22 cellular contexts compared by ENCODE assay signal in the genomic region with DNA sequence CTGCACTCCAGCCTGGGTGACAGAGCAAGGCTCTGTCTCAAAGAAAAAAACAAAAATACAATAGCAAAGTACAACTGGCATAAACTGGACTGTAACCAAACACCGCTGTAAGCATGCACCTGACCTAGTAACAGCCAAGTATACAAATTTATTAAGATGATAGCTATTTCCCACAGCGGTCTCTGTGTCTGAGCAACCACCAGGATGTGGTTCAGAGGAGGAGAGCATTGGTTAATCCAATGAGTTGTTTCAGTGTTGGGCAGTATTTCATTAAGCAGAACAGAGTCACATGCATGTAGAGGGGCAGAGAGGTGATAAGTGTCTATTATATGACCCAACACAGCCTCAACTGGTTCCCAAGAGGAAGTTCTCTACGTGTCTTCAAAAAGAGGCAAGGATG. TPM values are rescaled to one million over a fixed set of nuclear protein-coding genes. Genes with fewer than 3 reads are reported as not detected.
"Had no signal": no experiment of that assay in that cellular context is flagged by ENCODE, and none has a peak within 500 bp of the region (broad histone marks: within the 10 kb centered on the region; RNA-seq: fewer than 3 reads in every experiment).

No MANE protein-coding gene starts in this region.

- H3K9ac ChIP-seq: neural progenitor cell had no signal

- H3K4me1 Mint-ChIP-seq: stimulated activated effector memory CD8-positive, alpha-beta T cell treated with anti-CD3 and anti-CD28 coated beads, Interleukin-12 subunit alpha, Interleukin-12 subunit beta, amount 100 ng/mL, for 72 hours had no signal

- H3K4me3 Mint-ChIP-seq: activated naive CD8-positive, alpha-beta T cell treated with anti-CD3 and anti-CD28 coated beads for 36 hours; naive thymus-derived CD8-positive, alpha-beta T cell; neural progenitor cell; stimulated activated effector memory CD8-positive, alpha-beta T cell treated with anti-CD3 and anti-CD28 coated beads, Interleukin-12 subunit alpha, Interleukin-12 subunit beta, amount 100 ng/mL, for 72 hours; T-helper 1 cell treated with Interleukin-12 subunit alpha and Interleukin-12 subunit beta and Interleukin-4 antibody, amounts not matched to agents 30 μg/mL and 1 μg/mL, for 36 hours; WTC11 had no signal

- H3K27ac Mint-ChIP-seq: activated naive CD8-positive, alpha-beta T cell treated with anti-CD3 and anti-CD28 coated beads for 36 hours; neural progenitor cell; progenitor cell of endocrine pancreas; stimulated activated effector memory CD8-positive, alpha-beta T cell treated with anti-CD3 and anti-CD28 coated beads, Interleukin-12 subunit alpha, Interleukin-12 subunit beta, amount 100 ng/mL, for 72 hours; T-helper 1 cell treated with Interleukin-12 subunit alpha and Interleukin-12 subunit beta and Interleukin-4 antibody, amounts not matched to agents 30 μg/mL and 1 μg/mL, for 36 hours; WTC11 had no signal

- H3K9me3 Mint-ChIP-seq: activated naive CD8-positive, alpha-beta T cell treated with anti-CD3 and anti-CD28 coated beads for 36 hours; stimulated activated effector memory CD8-positive, alpha-beta T cell treated with anti-CD3 and anti-CD28 coated beads, Interleukin-12 subunit alpha, Interleukin-12 subunit beta, amount 100 ng/mL, for 72 hours; T-helper 1 cell treated with Interleukin-12 subunit alpha and Interleukin-12 subunit beta and Interleukin-4 antibody, amounts not matched to agents 30 μg/mL and 1 μg/mL, for 36 hours; WTC11 had no signal

- H3K9me3 ChIP-seq: heart right ventricle, left ventricle myocardium inferior, transverse colon had no signal

- H3K4me2 ChIP-seq: neural progenitor cell had no signal

- H3K36me3 Mint-ChIP-seq: activated naive CD8-positive, alpha-beta T cell treated with anti-CD3 and anti-CD28 coated beads for 36 hours; neural progenitor cell; stimulated activated effector memory CD8-positive, alpha-beta T cell treated with anti-CD3 and anti-CD28 coated beads, Interleukin-12 subunit alpha, Interleukin-12 subunit beta, amount 100 ng/mL, for 72 hours had no signal

- H3K4me3 ChIP-seq: heart right ventricle, left ventricle myocardium inferior, neural progenitor cell, skin epidermis, transverse colon had no signal

- H3K36me3 ChIP-seq: heart right ventricle, left ventricle myocardium inferior, neural progenitor cell, transverse colon had no signal

- ATAC-seq: heart right ventricle; naive thymus-derived CD8-positive, alpha-beta T cell; stimulated activated effector memory CD8-positive, alpha-beta T cell treated with anti-CD3 and anti-CD28 coated beads, Interleukin-12 subunit alpha, Interleukin-12 subunit beta, amount 100 ng/mL, for 72 hours; WTC11 had no signal

- DNase-seq: activated CD8-positive, alpha-beta memory T cell treated with anti-CD3 and anti-CD28 coated beads for 24 hours; activated naive CD4-positive, alpha-beta T cell treated with Interleukin-2 at 50 U/mL for 16 hours; activated naive CD8-positive, alpha-beta T cell treated with anti-CD3 and anti-CD28 coated beads for 36 hours; activated T-cell treated with anti-CD3 and anti-CD28 coated beads, Interleukin-2, amount 50 U/mL, for 48 hours; amniotic stem cell; cerebellar nuclear complex; effector CD4-positive, alpha-beta T cell; erythroblast; foreskin fibroblast; heart right ventricle; left ventricle myocardium inferior; naive thymus-derived CD8-positive, alpha-beta T cell; stimulated activated CD4-positive, alpha-beta T cell treated with anti-CD3 and anti-CD28 coated beads, Interleukin-2, amount 100 ng/mL, for 24 hours; T1000; transverse colon had no signal

- H2AFZ ChIP-seq: neural progenitor cell had no signal

- H3K27ac ChIP-seq: heart right ventricle, left ventricle myocardium inferior, neural progenitor cell, skin epidermis, transverse colon had no signal

RNA-seq across cellular contexts. Expression of a gene that starts 4.0 kb away (rescaled TPM):
- total RNA-seq: activated naive CD8-positive, alpha-beta T cell treated with anti-CD3 and anti-CD28 coated beads for 36 hours; lung microvascular endothelial cell; naive thymus-derived CD8-positive, alpha-beta T cell had no signal
